ENCODE assay signal across 1 cellular context in the genomic region with DNA sequence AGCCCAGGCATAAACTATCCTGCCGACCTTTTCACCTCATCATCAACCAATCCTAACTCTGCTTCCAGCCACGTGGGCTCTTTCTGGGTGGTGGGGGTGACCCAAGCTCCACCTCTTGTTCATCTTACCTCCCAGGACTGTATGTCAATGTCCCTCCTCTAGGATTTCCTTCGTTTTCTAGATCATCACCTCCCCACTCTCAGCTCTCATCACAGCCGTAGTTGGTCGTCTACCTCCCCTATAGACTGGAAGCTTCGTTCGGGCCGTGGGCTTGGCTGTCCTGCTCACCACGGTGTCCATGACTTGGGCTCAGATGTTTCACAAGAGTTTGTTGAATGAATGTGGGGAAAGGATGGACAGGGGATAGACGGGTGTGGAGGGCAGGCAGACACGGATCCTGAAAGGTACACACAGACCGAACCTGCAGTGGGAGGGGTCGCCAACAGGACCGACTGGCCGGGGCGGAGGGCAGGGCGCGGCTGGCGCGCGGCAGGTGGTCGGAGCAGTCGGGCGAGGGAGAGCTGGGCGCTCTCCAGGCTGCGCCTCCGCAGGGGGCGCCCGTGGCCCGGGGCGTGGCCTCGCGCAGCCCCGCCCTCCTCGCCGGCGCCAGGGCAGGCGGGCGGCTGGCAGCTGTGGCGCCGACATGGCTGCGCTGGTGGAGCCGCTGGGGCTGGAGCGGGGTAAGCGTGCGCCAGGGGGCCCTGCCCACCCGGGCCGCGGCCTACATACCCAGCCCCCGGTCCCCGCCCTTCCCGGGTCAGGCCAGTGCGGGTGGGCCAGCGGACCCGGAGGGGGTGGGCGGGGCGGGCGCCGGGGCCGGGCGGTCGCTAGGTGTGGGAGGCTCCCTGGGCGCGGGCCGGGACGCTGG.
TF ChIP-seq lines count a peak whose summit lies in the region.

A gene with protein sequence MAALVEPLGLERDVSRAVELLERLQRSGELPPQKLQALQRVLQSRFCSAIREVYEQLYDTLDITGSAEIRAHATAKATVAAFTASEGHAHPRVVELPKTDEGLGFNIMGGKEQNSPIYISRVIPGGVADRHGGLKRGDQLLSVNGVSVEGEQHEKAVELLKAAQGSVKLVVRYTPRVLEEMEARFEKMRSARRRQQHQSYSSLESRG (plus strand): TSS at position 609 of the 868 bp plus-strand sequence. CDS start 35 bp downstream, at position 644.

TF ChIP-seq in SK-N-SH, 30 proteins besides CTCF, POLR2A, EP300 and RAD21 (continued from another document):
- TF ChIP-seq, protein P1, sequence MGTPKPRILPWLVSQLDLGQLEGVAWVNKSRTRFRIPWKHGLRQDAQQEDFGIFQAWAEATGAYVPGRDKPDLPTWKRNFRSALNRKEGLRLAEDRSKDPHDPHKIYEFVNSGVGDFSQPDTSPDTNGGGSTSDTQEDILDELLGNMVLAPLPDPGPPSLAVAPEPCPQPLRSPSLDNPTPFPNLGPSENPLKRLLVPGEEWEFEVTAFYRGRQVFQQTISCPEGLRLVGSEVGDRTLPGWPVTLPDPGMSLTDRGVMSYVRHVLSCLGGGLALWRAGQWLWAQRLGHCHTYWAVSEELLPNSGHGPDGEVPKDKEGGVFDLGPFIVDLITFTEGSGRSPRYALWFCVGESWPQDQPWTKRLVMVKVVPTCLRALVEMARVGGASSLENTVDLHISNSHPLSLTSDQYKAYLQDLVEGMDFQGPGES (IDR thresholded peaks at IDR 0.05; ENCODE audit: low read depth, low read length), result no peak
- TF ChIP-seq RFX5 (IDR thresholded peaks at IDR 0.05; ENCODE audit: low read length), result no peak
- TF ChIP-seq RCOR1 (IDR thresholded peaks at IDR 0.05; ENCODE audit: low read length), result 0 out of 2 replicates have a peak, but pooled peaks have one; percentile 15
- TF ChIP-seq, protein P2, sequence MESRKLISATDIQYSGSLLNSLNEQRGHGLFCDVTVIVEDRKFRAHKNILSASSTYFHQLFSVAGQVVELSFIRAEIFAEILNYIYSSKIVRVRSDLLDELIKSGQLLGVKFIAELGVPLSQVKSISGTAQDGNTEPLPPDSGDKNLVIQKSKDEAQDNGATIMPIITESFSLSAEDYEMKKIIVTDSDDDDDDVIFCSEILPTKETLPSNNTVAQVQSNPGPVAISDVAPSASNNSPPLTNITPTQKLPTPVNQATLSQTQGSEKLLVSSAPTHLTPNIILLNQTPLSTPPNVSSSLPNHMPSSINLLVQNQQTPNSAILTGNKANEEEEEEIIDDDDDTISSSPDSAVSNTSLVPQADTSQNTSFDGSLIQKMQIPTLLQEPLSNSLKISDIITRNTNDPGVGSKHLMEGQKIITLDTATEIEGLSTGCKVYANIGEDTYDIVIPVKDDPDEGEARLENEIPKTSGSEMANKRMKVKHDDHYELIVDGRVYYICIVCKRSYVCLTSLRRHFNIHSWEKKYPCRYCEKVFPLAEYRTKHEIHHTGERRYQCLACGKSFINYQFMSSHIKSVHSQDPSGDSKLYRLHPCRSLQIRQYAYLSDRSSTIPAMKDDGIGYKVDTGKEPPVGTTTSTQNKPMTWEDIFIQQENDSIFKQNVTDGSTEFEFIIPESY (IDR thresholded peaks at IDR 0.05; ENCODE audit: borderline replicate concordance, low read depth), result no peak
- no peak for TF ChIP-seq FOXJ3 (CRISPR knock-in tag; IDR thresholded peaks at IDR 0.05)
- TF ChIP-seq, protein P3, sequence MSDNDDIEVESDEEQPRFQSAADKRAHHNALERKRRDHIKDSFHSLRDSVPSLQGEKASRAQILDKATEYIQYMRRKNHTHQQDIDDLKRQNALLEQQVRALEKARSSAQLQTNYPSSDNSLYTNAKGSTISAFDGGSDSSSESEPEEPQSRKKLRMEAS (IDR thresholded peaks at IDR 0.05; ENCODE audit: low read depth), result no peak
- no peak for TF ChIP-seq FOXM1 (IDR thresholded peaks at IDR 0.05; ENCODE audit: low read depth)
- TF ChIP-seq SIN3A (IDR thresholded peaks at IDR 0.05; ENCODE audit: borderline replicate concordance, low read depth, low read length), result no peak
- TF ChIP-seq, protein P4, sequence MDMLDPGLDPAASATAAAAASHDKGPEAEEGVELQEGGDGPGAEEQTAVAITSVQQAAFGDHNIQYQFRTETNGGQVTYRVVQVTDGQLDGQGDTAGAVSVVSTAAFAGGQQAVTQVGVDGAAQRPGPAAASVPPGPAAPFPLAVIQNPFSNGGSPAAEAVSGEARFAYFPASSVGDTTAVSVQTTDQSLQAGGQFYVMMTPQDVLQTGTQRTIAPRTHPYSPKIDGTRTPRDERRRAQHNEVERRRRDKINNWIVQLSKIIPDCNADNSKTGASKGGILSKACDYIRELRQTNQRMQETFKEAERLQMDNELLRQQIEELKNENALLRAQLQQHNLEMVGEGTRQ (IDR thresholded peaks at IDR 0.05; ENCODE audit: borderline replicate concordance, low read depth, low read length), result peak; percentile 23; the same call in 1 of the 2 replicates
- TF ChIP-seq, protein P5, sequence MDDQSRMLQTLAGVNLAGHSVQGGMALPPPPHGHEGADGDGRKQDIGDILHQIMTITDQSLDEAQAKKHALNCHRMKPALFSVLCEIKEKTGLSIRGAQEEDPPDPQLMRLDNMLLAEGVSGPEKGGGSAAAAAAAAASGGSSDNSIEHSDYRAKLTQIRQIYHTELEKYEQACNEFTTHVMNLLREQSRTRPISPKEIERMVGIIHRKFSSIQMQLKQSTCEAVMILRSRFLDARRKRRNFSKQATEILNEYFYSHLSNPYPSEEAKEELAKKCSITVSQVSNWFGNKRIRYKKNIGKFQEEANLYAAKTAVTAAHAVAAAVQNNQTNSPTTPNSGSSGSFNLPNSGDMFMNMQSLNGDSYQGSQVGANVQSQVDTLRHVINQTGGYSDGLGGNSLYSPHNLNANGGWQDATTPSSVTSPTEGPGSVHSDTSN (IDR thresholded peaks at IDR 0.05), result no peak
- TF ChIP-seq, protein P6, sequence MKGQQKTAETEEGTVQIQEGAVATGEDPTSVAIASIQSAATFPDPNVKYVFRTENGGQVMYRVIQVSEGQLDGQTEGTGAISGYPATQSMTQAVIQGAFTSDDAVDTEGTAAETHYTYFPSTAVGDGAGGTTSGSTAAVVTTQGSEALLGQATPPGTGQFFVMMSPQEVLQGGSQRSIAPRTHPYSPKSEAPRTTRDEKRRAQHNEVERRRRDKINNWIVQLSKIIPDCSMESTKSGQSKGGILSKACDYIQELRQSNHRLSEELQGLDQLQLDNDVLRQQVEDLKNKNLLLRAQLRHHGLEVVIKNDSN (IDR thresholded peaks at IDR 0.05; ENCODE audit: borderline replicate concordance, low read depth), result peak; percentile 84; the same call in 1 of the 2 replicates
- no peak for TF ChIP-seq FOSL2 (IDR thresholded peaks at IDR 0.05; ENCODE audit: borderline replicate concordance, low read depth)
- no peak for TF ChIP-seq RXRA (IDR thresholded peaks at IDR 0.05; ENCODE audit: borderline replicate concordance, low read depth)
- TF ChIP-seq TCF12 (IDR thresholded peaks at IDR 0.05), result no peak
- TF ChIP-seq POLR2AphosphoS5 (IDR thresholded peaks at IDR 0.05; ENCODE audit: low read depth, low read length), result no peak
- no peak for TF ChIP-seq TAF1 (IDR thresholded peaks at IDR 0.05; ENCODE audit: borderline replicate concordance, low read depth, low read length)
- TF ChIP-seq CHD2 (IDR thresholded peaks at IDR 0.05; ENCODE audit: low read length, partially characterized antibody), result peak; percentile 30
- TF ChIP-seq EZH2phosphoT487 (IDR thresholded peaks at IDR 0.05; ENCODE audit: borderline replicate concordance, low read depth), result no peak
- TF ChIP-seq NFIC (IDR thresholded peaks at IDR 0.05; ENCODE audit: borderline replicate concordance), result no peak
- TF ChIP-seq NRF1 (IDR thresholded peaks at IDR 0.05; ENCODE audit: low read depth, low read length), result peak; percentile 58
- peak; percentile 11; the same call in 1 of the 2 replicates for TF ChIP-seq SMC3 (IDR thresholded peaks at IDR 0.05; ENCODE audit: low read depth, low read length)
- no peak for TF ChIP-seq GABPA (IDR thresholded peaks at IDR 0.05; ENCODE audit: low read depth)
